ENCODE assay signal across 8 cellular contexts in the genomic region with DNA sequence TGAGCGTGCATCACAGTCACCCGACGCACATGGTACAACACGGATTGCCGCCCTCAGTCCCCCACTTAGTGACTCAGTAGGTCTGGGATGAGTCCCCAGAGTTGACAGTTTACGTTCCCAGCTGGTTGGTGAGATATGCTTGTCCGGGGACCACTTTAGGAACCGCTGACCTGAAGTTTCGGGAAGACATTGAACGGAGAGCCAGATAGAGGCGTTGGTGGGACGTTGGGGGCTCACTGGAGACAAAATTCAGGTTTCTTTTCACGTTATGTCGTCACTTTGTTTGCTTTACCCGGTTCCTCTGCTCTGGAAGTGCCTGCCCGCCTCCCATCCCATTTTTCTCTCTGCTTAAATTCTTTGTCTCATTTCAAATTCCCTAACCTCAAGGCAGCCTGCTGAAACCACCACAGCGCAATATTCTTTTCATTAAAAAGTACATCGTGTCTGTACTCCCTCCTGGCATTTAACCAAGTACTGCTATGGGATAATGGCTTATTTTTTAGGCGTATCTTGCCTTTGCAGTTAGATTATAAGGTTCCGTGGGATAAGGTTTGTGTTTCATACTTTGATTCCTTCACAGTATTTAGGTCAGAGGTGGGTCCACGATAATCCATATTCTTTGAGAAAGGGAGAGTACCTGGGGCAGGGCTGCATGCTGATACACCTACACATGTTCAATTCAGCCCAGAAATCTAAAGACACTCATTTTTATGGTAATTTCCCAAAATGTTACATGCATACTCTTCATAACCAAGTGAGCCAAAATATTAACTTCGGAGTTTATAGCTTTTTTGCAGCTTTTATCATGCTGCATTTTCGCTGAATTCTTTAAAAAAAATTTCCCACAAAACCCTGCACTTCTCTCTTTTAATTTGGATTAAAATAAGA. TPM values are rescaled to one million over a fixed set of nuclear protein-coding genes. Genes with fewer than 3 reads are reported as not detected.
A peak's percentile ranks its signal among the peaks of the same experiment; 100 is the strongest.
DNase-seq lines count a peak whose midpoint lies in the region; ATAC-seq, FAIRE-seq and TF ChIP-seq lines count a peak whose summit lies in the region.

No MANE protein-coding gene starts in this region.

- H3K4me1 ChIP-seq in pancreas: peaks cover 2 to 11% (median 2%) of the 10 kb centered on the region in 3 donors

- peaks cover 0 to 6% (median 6%) of the 10 kb centered on the region in 3 donors for H3K36me3 ChIP-seq in pancreas

- FAIRE-seq in pancreas (lab: Jason Lieb, UNC): no peak

- DNase-seq in RKO (ENCODE audit: low spot score) (peak; percentile 90), epithelial cell of proximal tubule (ENCODE audit: low read depth) (no peak), pancreas (no peak), MV-4-11 (lab: John Stamatoyannopoulos, UW) (no peak)
- DNase-seq in effector CD4-positive, alpha-beta T cell: no peak

- H3K4me3 ChIP-seq in GM12875 (ENCODE audit: low read depth, low read length) (peak overlapping the region; percentile 75), epithelial cell of proximal tubule (ENCODE audit: low read depth, low read length) (peak overlapping the region; percentile 91), pancreas (peak overlapping the region; percentile 60 to 94 (median 92))

- no peak for TF ChIP-seq CTCF in GM12875 (IDR thresholded peaks at IDR 0.05; ENCODE audit: borderline replicate concordance, insufficient read depth, low read depth, low read length)
- no peak for TF ChIP-seq CTCF in epithelial cell of proximal tubule (conservative IDR thresholded peaks at IDR 0.05; ENCODE audit: low read depth, low read length)
- no peak for TF ChIP-seq CTCF in pancreas (IDR thresholded peaks at IDR 0.05)

- H3K27me3 ChIP-seq in pancreas: no peaks in the 10 kb centered on the region

- ATAC-seq in pancreas (no peak), GM18867 (IDR thresholded peaks at IDR 0.05; ENCODE audit: unreplicated experiment) (no peak), HG03378 (IDR thresholded peaks at IDR 0.05; ENCODE audit: unreplicated experiment) (no peak)

- 7 to 8% methylated on average over 23 of the region's 23 CpGs for WGBS in pancreas, 2 donors

- intact Hi-C loops in pancreas (cut with DNase I): no loop called here

- H3K27ac ChIP-seq in pancreas: peak overlapping the region; percentile 57 to 73 (median 69)

- no peaks in the 10 kb centered on the region for H3K9me3 ChIP-seq in pancreas

RNA-seq across cellular contexts. Expression of a gene that starts 0.9 kb away (rescaled TPM):
- 2.0 and 4.0 TPM in 2 replicates for total RNA-seq in epithelial cell of proximal tubule
- 1 to 10 TPM; 3.1 to 6.4 (median 4.8) TPM for total RNA-seq in pancreas
- polyA plus RNA-seq in pancreas: 1 to 10 TPM; 2.2 to 4.0 TPM

RNA-seq across cellular contexts. Expression of a gene that starts 10.9 kb away (rescaled TPM):
- total RNA-seq in epithelial cell of proximal tubule (842 and 1,007 TPM in 2 replicates), pancreas (100 to 1,000 TPM; 466 to 854 (median 649) TPM)
- 1,000 to 10,000 TPM in 1 of 2 donors, 100 to 1,000 TPM in 1; 982 to 1,015 TPM for polyA plus RNA-seq in pancreas
